Comparison of ENCODE assay signal across 26 cellular contexts in the genomic region with DNA sequence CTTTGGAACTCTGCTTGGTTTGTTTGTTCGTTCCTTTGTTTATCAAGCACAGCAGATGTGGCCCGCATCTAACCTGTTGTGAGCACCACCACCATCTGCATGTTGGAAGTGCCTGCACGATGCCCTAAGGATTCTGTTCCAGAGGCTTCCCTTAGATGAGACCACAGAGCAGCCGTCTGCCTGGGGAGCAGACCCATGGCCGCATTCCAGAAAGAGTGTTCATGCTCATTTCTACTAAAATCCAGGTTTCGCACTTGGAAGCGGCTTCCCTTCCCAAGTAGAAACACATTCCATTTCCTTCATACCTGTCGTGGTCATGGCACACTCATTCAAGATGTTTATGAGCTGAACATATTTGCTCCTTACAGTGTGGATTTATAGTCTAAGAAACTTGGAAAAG. TPM values are rescaled to one million over a fixed set of nuclear protein-coding genes. Genes with fewer than 3 reads are reported as not detected.
A peak's percentile ranks its signal among the peaks of the same experiment; 100 is the strongest.
DNase-seq lines count a peak whose midpoint lies in the region; ATAC-seq, FAIRE-seq and TF ChIP-seq lines count a peak whose summit lies in the region.
"Had no signal": no experiment of that assay in that cellular context is flagged by ENCODE, and none has a peak within 500 bp of the region (broad histone marks: within the 10 kb centered on the region; RNA-seq: fewer than 3 reads in every experiment).

No MANE protein-coding gene starts in this region.

- DNase-seq in RCC 7860 (ENCODE audit: low spot score), result peak; percentile 62
- peak; percentile 64 for DNase-seq in choroid plexus epithelial cell (ENCODE audit: low read depth)
- DNase-seq in tibial artery, result peak in 1 of 2 donors; percentile 34
- no peak for DNase-seq in left lobe of liver (ENCODE audit: low spot score)
- DNase-seq: activated CD4-positive, alpha-beta T cell treated with anti-CD3 and anti-CD28 coated beads, Interleukin-2, amount 50 U/mL, for 4 hours; activated naive CD4-positive, alpha-beta T cell treated with anti-CD3 and anti-CD28 coated beads for 36 hours; body of pancreas; GOT3; Karpas-422; left lung; NCI-H1105 treated with DMSO at 0.1 percent for 48 hours; NCI-H2107; NCI-H524 treated with DMSO at 0.1 percent for 48 hours; occipital lobe; right lobe of liver; stimulated activated naive B cell treated with anti-CD40 and anti-IgM and Interleukin-4, amounts not matched to agents 10 μg/mL and 1 μg/mL and 100 μg/mL, for 72 hours; WERI-Rb-1 had no signal

- intact Hi-C loops in tibial artery (cut with DNase I; ENCODE audit: low total_unique reads), result no loop called here

- H3K9me3 ChIP-seq in muscle layer of colon (ENCODE audit: low read length), result no peaks in the 10 kb centered on the region
- H3K9me3 ChIP-seq in tibial artery, result no peaks in the 10 kb centered on the region
- H3K9me3 ChIP-seq: body of pancreas, left lung, right lobe of liver had no signal

- H3K27ac ChIP-seq in muscle layer of colon (ENCODE audit: low read depth, low read length) (peak overlapping the region; percentile 92), tibial artery (peak overlapping the region; percentile 92 to 93)
- H3K27ac ChIP-seq: body of pancreas, left lung, right lobe of liver, WERI-Rb-1 had no signal

- no peak for FAIRE-seq in RCC 7860 (lab: Jason Lieb, UNC)
- FAIRE-seq: endothelial cell of umbilical vein, frontal cortex, HTR-8/SVneo had no signal

- H3K4me1 ChIP-seq in muscle layer of colon (ENCODE audit: insufficient read depth, low read length) (peaks cover 97% of the 10 kb centered on the region), tibial artery (peaks cover 8 to 100% (median 79%) of the 10 kb centered on the region in 4 donors)
- H3K4me1 ChIP-seq: body of pancreas, right lobe of liver had no signal

- H3K9ac ChIP-seq in muscle layer of colon (ENCODE audit: low read length), result no peak overlapping the region

- H3K27me3 ChIP-seq in muscle layer of colon (ENCODE audit: control insufficient read depth in 1 of 2, insufficient read depth in 2 of 2, low read length in 2 of 2), result no peaks in the 10 kb centered on the region
- no peaks in the 10 kb centered on the region for H3K27me3 ChIP-seq in tibial artery
- H3K27me3 ChIP-seq: body of pancreas, left lung, right lobe of liver had no signal

- TF ChIP-seq CTCF in choroid plexus epithelial cell (conservative IDR thresholded peaks at IDR 0.05; ENCODE audit: low read depth, low read length) (no peak), tibial artery (IDR thresholded peaks at IDR 0.05) (no peak)

- H3K4me3 ChIP-seq in choroid plexus epithelial cell (ENCODE audit: low read depth, low read length) (no peak overlapping the region), muscle layer of colon (ENCODE audit: low read depth in 1 of 2, low read length in 2 of 2) (no peak overlapping the region), tibial artery (no peak overlapping the region)
- H3K4me3 ChIP-seq: body of pancreas, left lung, right lobe of liver had no signal

- ATAC-seq in left lobe of liver (no peak), GM21381 (IDR thresholded peaks at IDR 0.05; ENCODE audit: unreplicated experiment) (no peak), HG03025 (IDR thresholded peaks at IDR 0.05; ENCODE audit: low FRiP score, unreplicated experiment) (no peak), HG02571 (IDR thresholded peaks at IDR 0.05; ENCODE audit: unreplicated experiment) (no peak)
- ATAC-seq: body of pancreas; left lung; right lobe of liver; Right ventricle myocardium inferior; stimulated activated naive B cell treated with anti-CD40 and anti-IgM and Interleukin-4, amounts not matched to agents 10 μg/mL and 1 μg/mL and 100 μg/mL, for 72 hours had no signal

- H3K36me3 ChIP-seq in muscle layer of colon (ENCODE audit: insufficient read depth, low read length), result no peaks in the 10 kb centered on the region
- H3K36me3 ChIP-seq in tibial artery, result no peaks in the 10 kb centered on the region
- H3K36me3 ChIP-seq: left lung, right lobe of liver, WERI-Rb-1 had no signal

RNA-seq across cellular contexts. Expression of gene COL4A2, which starts 27.2 kb away (rescaled TPM):
- 12.4 TPM for total RNA-seq in left lobe of liver
- total RNA-seq: activated naive CD4-positive, alpha-beta T cell treated with anti-CD3 and anti-CD28 coated beads for 36 hours had no signal

RNA-seq across cellular contexts. Expression of gene COL4A1, which starts 27.3 kb away (rescaled TPM):
- 9.1 TPM for total RNA-seq in left lobe of liver
- total RNA-seq: B cell had no signal
